ENCODE assay signal across 1 cellular context in the genomic region with DNA sequence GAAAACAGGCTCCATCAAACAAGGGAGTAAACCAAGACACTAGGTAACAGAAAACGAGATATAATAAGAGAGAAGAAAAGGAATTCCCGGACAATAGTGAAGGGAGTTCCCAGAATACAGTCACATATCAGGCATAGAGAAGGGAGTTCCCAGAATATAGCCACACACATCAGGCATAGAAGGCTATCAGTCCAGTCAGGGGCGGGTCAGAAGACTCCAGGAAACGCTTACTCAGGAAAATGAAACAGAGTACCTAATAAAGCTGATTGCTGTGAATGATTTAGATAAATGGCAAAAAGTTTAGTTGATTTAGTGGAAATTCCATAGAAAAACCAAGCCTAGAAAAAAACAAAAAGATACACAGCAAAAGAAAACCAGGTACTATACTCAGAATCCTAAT.
A peak's percentile ranks its signal among the peaks of the same experiment; 100 is the strongest.
TF ChIP-seq lines count a peak whose summit lies in the region.

No MANE protein-coding gene starts in this region.

TF ChIP-seq in HepG2, 621 proteins besides CTCF, POLR2A, EP300 and RAD21:
- no peak for TF ChIP-seq RNF2 (conservative IDR thresholded peaks at IDR 0.05; ENCODE audit: low read depth)
- no peak for TF ChIP-seq HOXA7 (CRISPR knock-in tag; IDR thresholded peaks at IDR 0.05)
- TF ChIP-seq NCOR1 (IDR thresholded peaks at IDR 0.05; ENCODE audit: borderline replicate concordance, low read length): no peak
- TF ChIP-seq ZNF20 (CRISPR knock-in tag; IDR thresholded peaks at IDR 0.05): no peak
- no peak for TF ChIP-seq ZNF670 (CRISPR knock-in tag; IDR thresholded peaks at IDR 0.05; ENCODE audit: borderline replicate concordance)
- no peak for TF ChIP-seq POLR2AphosphoS2 (IDR thresholded peaks at IDR 0.05; ENCODE audit: low read depth, low read length)
- no peak for TF ChIP-seq ZNF17 (CRISPR knock-in tag; IDR thresholded peaks at IDR 0.05)
- TF ChIP-seq MAFK (conservative IDR thresholded peaks at IDR 0.05 in 1 of 2, IDR thresholded peaks at IDR 0.05 in 1 of 2; ENCODE audit: low read length in 2 of 2): peak; percentile 42 to 81
- TF ChIP-seq MAFF (IDR thresholded peaks at IDR 0.05; ENCODE audit: low read depth, low read length): peak; percentile 60
